In the genomic region with DNA sequence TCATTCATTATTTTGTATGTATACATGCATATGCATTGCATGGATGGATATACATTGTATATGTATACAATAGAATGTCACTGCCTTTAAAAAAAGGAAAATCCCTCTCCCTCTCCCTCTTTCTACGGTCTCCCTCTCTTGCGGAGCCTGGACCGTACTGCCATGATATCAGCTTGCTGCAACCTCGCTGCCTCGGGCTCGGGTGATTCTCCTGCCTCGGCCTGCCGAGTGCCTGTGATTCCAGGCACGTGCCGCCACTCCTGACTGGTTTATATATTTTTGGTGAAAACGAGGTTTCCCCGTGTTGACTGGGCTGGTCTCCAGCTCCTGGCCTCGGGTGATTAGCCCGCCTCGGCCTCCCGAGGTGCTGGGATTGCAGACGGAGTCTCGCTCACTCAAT, we compare ENCODE assay signal across 10 cellular contexts.
"Had no signal": no experiment of that assay in that cellular context is flagged by ENCODE, and none has a peak within 500 bp of the region (broad histone marks: within the 10 kb centered on the region; RNA-seq: fewer than 3 reads in every experiment).

No MANE protein-coding gene starts in this region.

- DNase-seq: GM23248, GOT3, H7, HFFc6, IMR-90, KG1 had no signal

- H3K4me3 ChIP-seq: GM23248, HAP-1, K562 had no signal

- H3K9me3 Mint-ChIP-seq: HFFc6 had no signal

- H2AFZ ChIP-seq: GM23248 had no signal

- FAIRE-seq: K562 had no signal

- ATAC-seq: HCT116, K562 had no signal

- H3K27ac Mint-ChIP-seq: HFFc6 had no signal

- H3K36me3 ChIP-seq: HAP-1 had no signal

- H3K9ac ChIP-seq: GM23248 had no signal

- H3K27ac ChIP-seq: GM23248, HL-60 had no signal

- H3K4me1 ChIP-seq: HAP-1 had no signal

- H3K9me3 ChIP-seq: HAP-1 had no signal

- H3K4me3 Mint-ChIP-seq: HFFc6 had no signal
